ENCODE assay signal across 21 cellular contexts in genomic region chr12:39574785-39575497, GRCh38. TPM values are rescaled to one million over a fixed set of nuclear protein-coding genes. Genes with fewer than 3 reads are reported as not detected.
DNase-seq lines count a peak whose midpoint lies in the region; ATAC-seq and TF ChIP-seq lines count a peak whose summit lies in the region.
"Had no signal": no experiment of that assay in that cellular context is flagged by ENCODE, and none has a peak within 500 bp of the region (broad histone marks: within the 10 kb centered on the region; RNA-seq: fewer than 3 reads in every experiment).

No MANE protein-coding gene starts in this region.

- H2AFZ ChIP-seq in GM23338: no peak overlapping the region
- no peak overlapping the region for H2AFZ ChIP-seq in SK-N-SH (ENCODE audit: low read depth)

- H3K36me3 Mint-ChIP-seq in CD4-positive, CD25-positive, alpha-beta regulatory T cell: peaks cover 50% of the 10 kb centered on the region
- peaks cover 7% of the 10 kb centered on the region; the same call in 2 of the 3 replicates for H3K36me3 Mint-ChIP-seq in GM23338 (ENCODE audit: low read depth)
- peaks cover 32% of the 10 kb centered on the region for H3K36me3 Mint-ChIP-seq in activated naive CD8-positive, alpha-beta T cell treated with anti-CD3 and anti-CD28 coated beads, Interleukin-2, amount 50 U/mL, for 24 hours (ENCODE audit: low read depth)
- H3K36me3 Mint-ChIP-seq in activated T-helper 17 cell treated with anti-CD3 and anti-CD28 coated beads, Interleukin-2, amount 50 U/mL, for 72 hours (ENCODE audit: low read depth): peaks cover 81% of the 10 kb centered on the region

- no peaks in the 10 kb centered on the region for H3K27me3 Mint-ChIP-seq in CD4-positive, CD25-positive, alpha-beta regulatory T cell
- peaks cover 1% of the 10 kb centered on the region for H3K27me3 Mint-ChIP-seq in GM23338 (ENCODE audit: insufficient read depth, low read depth, poor library complexity)
- no peaks in the 10 kb centered on the region for H3K27me3 Mint-ChIP-seq in activated naive CD8-positive, alpha-beta T cell treated with anti-CD3 and anti-CD28 coated beads, Interleukin-2, amount 50 U/mL, for 24 hours
- H3K27me3 Mint-ChIP-seq in activated T-helper 17 cell treated with anti-CD3 and anti-CD28 coated beads, Interleukin-2, amount 50 U/mL, for 72 hours: no peaks in the 10 kb centered on the region
- H3K27me3 Mint-ChIP-seq: activated CD4-positive, alpha-beta T cell treated with anti-CD3 and anti-CD28 coated beads for 36 hours had no signal

- CTCF ChIA-PET in SK-N-SH (lab: Yijun Ruan, JAX): interaction anchor here (0.6 to 1.9 kb wide), 3 partner anchors 9 to 38 kb away, joined by 3 to 6 read pairs (median 3); no protein-coding TSS in a partner anchor

- H3K27ac Mint-ChIP-seq in CD4-positive, CD25-positive, alpha-beta regulatory T cell: peak overlapping the region in 2 of 3 donors; percentile 35 to 38
- H3K27ac Mint-ChIP-seq in GM23338: peak overlapping the region; percentile 52
- peak overlapping the region; percentile 5 for H3K27ac Mint-ChIP-seq in activated naive CD8-positive, alpha-beta T cell treated with anti-CD3 and anti-CD28 coated beads, Interleukin-2, amount 50 U/mL, for 24 hours
- H3K27ac Mint-ChIP-seq in activated T-helper 17 cell treated with anti-CD3 and anti-CD28 coated beads, Interleukin-2, amount 50 U/mL, for 72 hours: no peak overlapping the region
- H3K27ac Mint-ChIP-seq: activated CD4-positive, alpha-beta T cell treated with anti-CD3 and anti-CD28 coated beads for 36 hours had no signal

- no peak for ATAC-seq in CD4-positive, CD25-positive, alpha-beta regulatory T cell (ENCODE audit: low read depth in 2 of 2)
- peak; percentile 36; the same call in 2 of the 3 replicates for ATAC-seq in GM23338
- peak; percentile 28 for ATAC-seq in activated naive CD8-positive, alpha-beta T cell treated with anti-CD3 and anti-CD28 coated beads, Interleukin-2, amount 50 U/mL, for 24 hours
- ATAC-seq in activated T-helper 17 cell treated with anti-CD3 and anti-CD28 coated beads, Interleukin-2, amount 50 U/mL, for 72 hours (replicated peaks): no peak
- no peak for ATAC-seq in HG02642 (IDR thresholded peaks at IDR 0.05; ENCODE audit: poor library complexity, unreplicated experiment)
- ATAC-seq: activated CD4-positive, alpha-beta T cell treated with anti-CD3 and anti-CD28 coated beads for 36 hours; left lung; mucosa of descending colon had no signal

- POLR2A ChIA-PET in SK-N-SH (lab: Yijun Ruan, JAX): no interaction called here

- no peak for TF ChIP-seq CTCF in GM23338 (conservative IDR thresholded peaks at IDR 0.05; ENCODE audit: low read depth in 2 of 2)
- no peak for TF ChIP-seq CTCF in SK-N-SH (IDR thresholded peaks at IDR 0.05)

- no peak for TF ChIP-seq RAD21 in SK-N-SH (IDR thresholded peaks at IDR 0.05; ENCODE audit: low read length)

- peak overlapping the region; percentile 41 for H3K4me2 ChIP-seq in GM23338
- no peak overlapping the region for H3K4me2 ChIP-seq in SK-N-SH

- peaks cover 2 to 10% (median 4%) of the 10 kb centered on the region in 7 donors for H3K9me3 Mint-ChIP-seq in CD4-positive, CD25-positive, alpha-beta regulatory T cell
- H3K9me3 Mint-ChIP-seq in GM23338: peaks cover 10% of the 10 kb centered on the region
- H3K9me3 Mint-ChIP-seq in activated naive CD8-positive, alpha-beta T cell treated with anti-CD3 and anti-CD28 coated beads, Interleukin-2, amount 50 U/mL, for 24 hours: peaks cover 10% of the 10 kb centered on the region
- H3K9me3 Mint-ChIP-seq in activated T-helper 17 cell treated with anti-CD3 and anti-CD28 coated beads, Interleukin-2, amount 50 U/mL, for 72 hours: no peaks in the 10 kb centered on the region

- no peaks in the 10 kb centered on the region for H3K9me2 ChIP-seq in GM23338 (ENCODE audit: insufficient read depth)
- no peaks in the 10 kb centered on the region for H3K9me2 ChIP-seq in SK-N-SH

- H3K79me2 ChIP-seq in GM23338 (replicated peaks; ENCODE audit: insufficient read depth) (no peaks in the 10 kb centered on the region), SK-N-SH (ENCODE audit: insufficient read depth) (no peaks in the 10 kb centered on the region)

- H3K4me3 ChIP-seq in CD4-positive, CD25-positive, alpha-beta regulatory T cell (ENCODE audit: low read depth, low read length): no peak overlapping the region
- H3K4me3 ChIP-seq in GM23338 (no peak overlapping the region), SK-N-SH (ENCODE audit: low read depth in 2 of 2, low read length in 1 of 2) (no peak overlapping the region)
- H3K4me3 ChIP-seq: left lung, MG63, mucosa of descending colon, sigmoid colon, uterus had no signal

- H4K20me1 ChIP-seq in GM23338 (replicated peaks; ENCODE audit: insufficient read depth) (no peaks in the 10 kb centered on the region), SK-N-SH (ENCODE audit: insufficient read depth) (no peaks in the 10 kb centered on the region)

- H3K9me3 ChIP-seq in CD4-positive, CD25-positive, alpha-beta regulatory T cell (ENCODE audit: control insufficient read depth in 2 of 2, low read length in 2 of 2): peaks cover 5 to 6% of the 10 kb centered on the region in 2 experiments
- no peaks in the 10 kb centered on the region for H3K9me3 ChIP-seq in SK-N-SH
- H3K9me3 ChIP-seq: left lung, MG63, mucosa of descending colon, uterus had no signal

- no peak for DNase-seq in CD4-positive, CD25-positive, alpha-beta regulatory T cell
- peak; percentile 34 for DNase-seq in GM23338 (ENCODE audit: low spot score)
- no peak for DNase-seq in activated naive CD8-positive, alpha-beta T cell treated with anti-CD3 and anti-CD28 coated beads, Interleukin-2, amount 50 U/mL, for 24 hours
- peak; percentile 21 for DNase-seq in middle frontal gyrus (ENCODE audit: extremely low spot score, low spot score)
- no peak for DNase-seq in SK-N-SH
- no peak for DNase-seq in SKM-1 treated with dmso at 0.1 percent for 144 hours (lab: John Stamatoyannopoulos, UW; ENCODE audit: unreplicated experiment)
- DNase-seq: activated CD4-positive, alpha-beta T cell treated with anti-CD3 and anti-CD28 coated beads for 36 hours; activated CD8-positive, alpha-beta memory T cell treated with anti-CD3 and anti-CD28 coated beads, Interleukin-2, amount 50 U/mL, for 4 hours; activated naive CD4-positive, alpha-beta T cell treated with Interleukin-2 at 50 U/mL for 16 hours; AML-193; left lung; MG63; mucosa of descending colon; NCI-H446 treated with DMSO at 0.1 percent for 48 hours; RPMI8226; sigmoid colon; uterus had no signal

- H3K4me1 ChIP-seq in CD4-positive, CD25-positive, alpha-beta regulatory T cell (ENCODE audit: control insufficient read depth, insufficient read depth, low read length, poor library complexity, severe bottlenecking): no peaks in the 10 kb centered on the region
- peaks cover 25% of the 10 kb centered on the region for H3K4me1 ChIP-seq in GM23338 (ENCODE audit: insufficient read depth)
- H3K4me1 ChIP-seq in SK-N-SH (ENCODE audit: control insufficient read depth in 1 of 2, insufficient read depth in 2 of 2, low read depth in 1 of 2, low read length in 1 of 2): no peaks in the 10 kb centered on the region
- H3K4me1 ChIP-seq: foreskin keratinocyte, left lung, sigmoid colon, uterus had no signal

- no peak overlapping the region for H3K9ac ChIP-seq in SK-N-SH

- WGBS in SK-N-SH (ENCODE audit: low lambda C conversion rate): 31% methylated on average over 4 of the region's 4 CpGs

- H3K27ac ChIP-seq in CD4-positive, CD25-positive, alpha-beta regulatory T cell (ENCODE audit: insufficient read depth, low read length, poor library complexity, severe bottlenecking): no peak overlapping the region
- H3K27ac ChIP-seq in GM23338 (ENCODE audit: low read depth) (peak overlapping the region; percentile 9; the same call in 1 of the 2 replicates), SK-N-SH (ENCODE audit: low read depth in 2 of 2, low read length in 1 of 2) (no peak overlapping the region)
- H3K27ac ChIP-seq: foreskin keratinocyte, left lung, sigmoid colon, uterus had no signal

- peaks cover 7 to 11% (median 10%) of the 10 kb centered on the region in 4 donors for H3K4me1 Mint-ChIP-seq in CD4-positive, CD25-positive, alpha-beta regulatory T cell
- H3K4me1 Mint-ChIP-seq in GM23338: peaks cover 19% of the 10 kb centered on the region
- peaks cover 10% of the 10 kb centered on the region for H3K4me1 Mint-ChIP-seq in activated naive CD8-positive, alpha-beta T cell treated with anti-CD3 and anti-CD28 coated beads, Interleukin-2, amount 50 U/mL, for 24 hours
- H3K4me1 Mint-ChIP-seq in activated T-helper 17 cell treated with anti-CD3 and anti-CD28 coated beads, Interleukin-2, amount 50 U/mL, for 72 hours: no peaks in the 10 kb centered on the region

- no peak for TF ChIP-seq EP300 in SK-N-SH (IDR thresholded peaks at IDR 0.05; ENCODE audit: borderline replicate concordance in 1 of 2, low read depth in 1 of 2, low read length in 1 of 2)

- no peaks in the 10 kb centered on the region for H3K27me3 ChIP-seq in CD4-positive, CD25-positive, alpha-beta regulatory T cell (ENCODE audit: control insufficient read depth, insufficient read depth, low read length)
- H3K27me3 ChIP-seq in GM23338 (ENCODE audit: insufficient read depth) (no peaks in the 10 kb centered on the region), SK-N-SH (ENCODE audit: insufficient read depth) (no peaks in the 10 kb centered on the region)
- H3K27me3 ChIP-seq: foreskin keratinocyte, left lung, MG63, sigmoid colon, uterus had no signal

- no peaks in the 10 kb centered on the region for H3F3A ChIP-seq in GM23338 (replicated peaks; ENCODE audit: low read depth)
- no peaks in the 10 kb centered on the region for H3F3A ChIP-seq in SK-N-SH (replicated peaks; ENCODE audit: insufficient read depth)

- peak overlapping the region in 1 of 4 donors; percentile 52 for H3K4me3 Mint-ChIP-seq in CD4-positive, CD25-positive, alpha-beta regulatory T cell
- no peak overlapping the region for H3K4me3 Mint-ChIP-seq in GM23338
- no peak overlapping the region for H3K4me3 Mint-ChIP-seq in activated naive CD8-positive, alpha-beta T cell treated with anti-CD3 and anti-CD28 coated beads, Interleukin-2, amount 50 U/mL, for 24 hours
- H3K4me3 Mint-ChIP-seq in activated T-helper 17 cell treated with anti-CD3 and anti-CD28 coated beads, Interleukin-2, amount 50 U/mL, for 72 hours: no peak overlapping the region
- H3K4me3 Mint-ChIP-seq: activated CD4-positive, alpha-beta T cell treated with anti-CD3 and anti-CD28 coated beads for 36 hours had no signal

- peaks cover 75% of the 10 kb centered on the region for H3K36me3 ChIP-seq in CD4-positive, CD25-positive, alpha-beta regulatory T cell (ENCODE audit: control insufficient read depth, insufficient read depth, low read length)
- H3K36me3 ChIP-seq in GM23338 (ENCODE audit: insufficient read depth) (no peaks in the 10 kb centered on the region), SK-N-SH (replicated peaks in 1 of 2; ENCODE audit: control insufficient read depth in 1 of 2, insufficient read depth in 2 of 2, low read length in 1 of 2) (no peaks in the 10 kb centered on the region)
- H3K36me3 ChIP-seq: left lung, MG63, sigmoid colon, uterus had no signal

RNA-seq across cellular contexts. Expression of gene ABCD2, which starts 44.7 kb away (rescaled TPM):
- total RNA-seq in CD4-positive, CD25-positive, alpha-beta regulatory T cell: 8.8 TPM
- 10 to 100 TPM in 1 of 4 donors, 1 to 10 TPM in 3; 6.4 to 11.9 (median 7.9) TPM for polyA plus RNA-seq in CD4-positive, CD25-positive, alpha-beta regulatory T cell
- total RNA-seq in GM23338 (2014; rRNA removed; shearing (Covaris generic)): 0.04 TPM in 1 of 2 replicates, not detected in the other
- polyA plus RNA-seq in GM23338 (2016; fragmentation: Nextera tagmentation; extraction: Ambion mirVana) (not detected in 2 replicates), SK-N-SH (2012; rRNA removed) (0.02 and 0.10 TPM in 2 replicates)
- total RNA-seq in activated T-helper 17 cell treated with anti-CD3 and anti-CD28 coated beads, Interleukin-2, amount 50 U/mL, for 72 hours: 1 to 10 TPM; 3.3 to 3.4 TPM
- 0.13 and 0.22 TPM in 2 replicates for polyA plus RNA-seq in SK-N-SH (2012; cell fraction: cytosol; rRNA removed)
- 0.02 and 0.04 TPM in 2 replicates for polyA plus RNA-seq in SK-N-SH (2012; cell fraction: nucleus; rRNA removed)
- total RNA-seq: osteocyte had no signal

Comparison
In these comparisons a context has a peak if more than half of its experiments do, and no peak if none do; other contexts are left out.
1. ATAC-seq: peak in GM23338 (single experiment) and activated naive CD8-positive, alpha-beta T cell treated with anti-CD3 and anti-CD28 coated beads, Interleukin-2, amount 50 U/mL, for 24 hours (single experiment); none in CD4-positive, CD25-positive, alpha-beta regulatory T cell (0 of 2), activated T-helper 17 cell treated with anti-CD3 and anti-CD28 coated beads, Interleukin-2, amount 50 U/mL, for 72 hours (single experiment) and HG02642 (single experiment).
2. DNase-seq: peak in GM23338 (single experiment) and middle frontal gyrus (single experiment); none in CD4-positive, CD25-positive, alpha-beta regulatory T cell (0 of 3), activated naive CD8-positive, alpha-beta T cell treated with anti-CD3 and anti-CD28 coated beads, Interleukin-2, amount 50 U/mL, for 24 hours (single experiment), SK-N-SH (single experiment) and SKM-1 treated with dmso at 0.1 percent for 144 hours (single experiment).